9 cellular contexts compared by ENCODE assay signal in the genomic region with DNA sequence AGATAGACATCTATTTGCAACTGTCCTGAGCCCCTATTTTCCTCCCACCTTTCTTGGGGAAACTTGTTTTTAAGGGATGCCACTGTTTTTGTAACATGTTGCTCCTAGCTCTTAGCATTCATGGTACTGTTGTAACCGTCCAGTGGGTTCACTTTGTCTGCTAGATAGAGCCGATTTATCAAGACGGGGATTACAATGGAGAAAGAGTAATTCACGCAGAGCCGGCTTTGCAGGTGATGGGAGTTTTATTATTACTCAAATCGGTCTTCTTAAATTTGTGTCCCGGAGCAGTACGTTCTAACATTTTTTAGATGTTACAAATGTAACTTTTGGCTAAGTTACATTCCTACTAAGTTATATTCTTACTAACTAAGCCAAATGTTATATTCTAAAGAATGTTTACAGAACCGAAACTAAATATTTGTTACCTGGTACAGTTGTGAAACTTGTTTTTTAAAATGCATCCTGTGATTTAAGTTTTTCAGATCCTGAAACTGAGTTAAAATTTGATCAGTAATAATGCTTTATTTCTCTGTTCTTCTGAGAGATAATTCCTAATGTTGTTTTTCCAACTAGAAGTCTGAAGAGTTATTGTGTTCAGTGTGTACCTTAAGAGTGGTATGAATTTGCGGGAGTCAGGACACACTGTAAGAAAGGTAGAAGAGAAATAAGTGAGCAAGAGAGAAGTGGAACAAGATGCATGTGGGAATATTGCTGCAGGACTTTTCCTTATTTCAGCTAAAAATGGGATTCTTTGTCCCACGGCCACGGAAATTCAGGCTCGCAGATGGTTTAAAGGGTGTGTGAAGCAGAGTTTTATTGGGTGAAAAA. TPM values are rescaled to one million over a fixed set of nuclear protein-coding genes. Genes with fewer than 3 reads are reported as not detected.
DNase-seq lines count a peak whose midpoint lies in the region; TF ChIP-seq lines count a peak whose summit lies in the region.
"Had no signal": no experiment of that assay in that cellular context is flagged by ENCODE, and none has a peak within 500 bp of the region (broad histone marks: within the 10 kb centered on the region; RNA-seq: fewer than 3 reads in every experiment).

No MANE protein-coding gene starts in this region.

- H3K27ac ChIP-seq in SU-DHL-6 (ENCODE audit: low read depth, low read length) (peak overlapping the region; percentile 99), prostate gland (peak overlapping the region; percentile 95)

- no peaks in the 10 kb centered on the region for H3K9me2 ChIP-seq in SU-DHL-6 (replicated peaks; ENCODE audit: insufficient read depth, low read length)

- DNase-seq in NCI-H2227 treated with DMSO at 0.1 percent for 48 hours (lab: John Stamatoyannopoulos, UW) = peak; percentile 19
- DNase-seq in NCI-H2227 (lab: John Stamatoyannopoulos, UW; ENCODE audit: unreplicated experiment) = no peak
- DNase-seq in fibroblast of pulmonary artery (ENCODE audit: low read depth) = no peak
- DNase-seq in prostate gland (ENCODE audit: low spot score) = no peak
- DNase-seq in H4 (ENCODE audit: low spot score) = no peak
- DNase-seq in HT-29 (ENCODE audit: low spot score) = no peak
- DNase-seq in activated CD4-positive, alpha-beta T cell treated with anti-CD3 and anti-CD28 coated beads for 48 hours = no peak

- H3F3A ChIP-seq in SU-DHL-6 (ENCODE audit: insufficient read depth) = peaks cover 45% of the 10 kb centered on the region

- peaks cover 26% of the 10 kb centered on the region; the same call in 1 of the 2 replicates for H3K79me2 ChIP-seq in SU-DHL-6 (ENCODE audit: insufficient read depth, low read length)

- H3K36me3 ChIP-seq in SU-DHL-6 (ENCODE audit: low read length) = peaks cover 5% of the 10 kb centered on the region; the same call in 1 of the 2 replicates
- no peaks in the 10 kb centered on the region for H3K36me3 ChIP-seq in prostate gland

- intact Hi-C loops in prostate gland (cut with DNase I) = no loop called here

- under 1% methylated on average over 13 of the region's 13 CpGs for WGBS in prostate gland

- TF ChIP-seq POLR2A in prostate gland (IDR thresholded peaks at IDR 0.05) = no peak

- H3K4me3 ChIP-seq in SU-DHL-6 (ENCODE audit: insufficient read depth, low read length, poor library complexity, severe bottlenecking) (peak overlapping the region; percentile 60), fibroblast of pulmonary artery (replicated peaks; ENCODE audit: low read depth, low read length) (peak overlapping the region; percentile 65), prostate gland (peak overlapping the region; percentile 53 to 69)

- no peaks in the 10 kb centered on the region for H4K20me1 ChIP-seq in SU-DHL-6 (ENCODE audit: low read depth, low read length)

- peak overlapping the region; percentile 100 for H3K4me2 ChIP-seq in SU-DHL-6 (ENCODE audit: low read depth, low read length, poor library complexity, severe bottlenecking)

- H3K9ac ChIP-seq in SU-DHL-6 (ENCODE audit: low read length) = peak overlapping the region; percentile 86

- H3K9me3 ChIP-seq in SU-DHL-6 (ENCODE audit: insufficient read depth, low read length) (no peaks in the 10 kb centered on the region; the same call in 1 of the 2 replicates), prostate gland (no peaks in the 10 kb centered on the region)

- H3K4me1 ChIP-seq in prostate gland (replicated peaks) = no peaks in the 10 kb centered on the region

- no peaks in the 10 kb centered on the region for H3K27me3 ChIP-seq in SU-DHL-6 (ENCODE audit: low read length)
- H3K27me3 ChIP-seq in prostate gland (replicated peaks; ENCODE audit: insufficient read depth) = no peaks in the 10 kb centered on the region

- no peak for TF ChIP-seq CTCF in SU-DHL-6 (IDR thresholded peaks at IDR 0.05; ENCODE audit: insufficient read depth, low read length, poor library complexity, severe bottlenecking)
- no peak for TF ChIP-seq CTCF in fibroblast of pulmonary artery (IDR thresholded peaks at IDR 0.05; ENCODE audit: low read length, missing control alignments)
- TF ChIP-seq CTCF in prostate gland (IDR thresholded peaks at IDR 0.05) = no peak

- H2AFZ ChIP-seq in SU-DHL-6 (ENCODE audit: low read depth, low read length, severe bottlenecking) = no peak overlapping the region

RNA-seq across cellular contexts. Expression of a gene that starts 20.6 kb away (rescaled TPM):
- total RNA-seq in prostate gland = 10 to 100 TPM in 1 of 2 donors, 1 to 10 TPM in 1; 4.1 to 19.9 TPM
- 1.7 and 6.6 TPM in 2 replicates for total RNA-seq in H4 (2014; rRNA removed; shearing (Covaris generic))
- 0.03 and 0.37 TPM in 2 replicates for total RNA-seq in HT-29 (2014; rRNA removed; shearing (Covaris generic))

RNA-seq across cellular contexts. Expression of a gene that starts 41.2 kb away (rescaled TPM):
- under 1 TPM in 1 of 2 donors, not detected in 1; 0.14 TPM for total RNA-seq in prostate gland
- total RNA-seq in H4 (2014; rRNA removed; shearing (Covaris generic)) = not detected in 2 replicates
- total RNA-seq in HT-29 (2014; rRNA removed; shearing (Covaris generic)) = not detected in 2 replicates
- total RNA-seq: Daoy had no signal
